ENCODE assay signal across 8 cellular contexts in the genomic region with DNA sequence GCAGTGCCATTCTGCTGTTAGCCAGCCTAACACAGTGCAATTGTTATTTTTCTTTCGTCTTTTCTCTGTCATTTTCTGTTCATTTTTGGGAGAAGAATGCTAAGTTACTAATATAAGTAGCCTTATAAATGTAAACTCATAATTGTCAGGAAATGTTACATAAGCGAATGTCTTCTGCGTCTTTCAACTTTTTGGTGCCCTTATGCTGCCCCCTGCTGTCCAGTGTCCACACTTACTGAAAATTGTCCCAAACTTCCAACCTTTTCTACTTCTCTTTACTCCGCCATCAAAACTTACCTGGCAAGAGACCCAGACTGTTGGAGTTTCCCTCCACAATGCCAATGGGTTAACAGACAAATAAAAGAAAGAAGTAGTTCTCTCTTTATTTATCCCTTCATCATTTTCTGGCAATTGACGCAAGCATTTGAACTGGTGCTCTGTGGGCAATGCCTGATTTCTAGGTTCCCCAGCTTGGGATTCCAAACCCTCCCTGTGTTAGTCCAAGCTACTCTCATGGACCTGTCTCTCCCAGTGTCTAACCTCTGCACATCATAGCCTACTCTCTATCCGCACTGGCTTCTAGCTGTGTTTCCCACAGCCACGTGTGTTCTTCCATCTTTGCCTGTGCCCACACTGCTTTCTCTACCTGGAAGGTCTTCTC. TPM values are rescaled to one million over a fixed set of nuclear protein-coding genes. Genes with fewer than 3 reads are reported as not detected.
A peak's percentile ranks its signal among the peaks of the same experiment; 100 is the strongest.
DNase-seq lines count a peak whose midpoint lies in the region; ATAC-seq and TF ChIP-seq lines count a peak whose summit lies in the region.

No MANE protein-coding gene starts in this region.

- POLR2A ChIA-PET in naive thymus-derived CD8-positive, alpha-beta T cell (lab: Charles Lee) = interaction anchor here (0.5 to 1.9 kb wide), 4 partner anchors 11 to 112 kb away, joined by 3 to 8 read pairs (median 5); no protein-coding TSS in a partner anchor

- peaks cover 21% of the 10 kb centered on the region for H3K36me3 ChIP-seq in CD4-positive, CD25-positive, alpha-beta regulatory T cell (ENCODE audit: control insufficient read depth, insufficient read depth, low read length)
- no peaks in the 10 kb centered on the region for H3K36me3 ChIP-seq in H7 (replicated peaks; ENCODE audit: control insufficient read depth, insufficient read depth, low read length)
- H3K36me3 ChIP-seq in OCI-LY3 (replicated peaks; ENCODE audit: low read depth, low read length) = no peaks in the 10 kb centered on the region

- H3K4me3 Mint-ChIP-seq in CD4-positive, CD25-positive, alpha-beta regulatory T cell = peak overlapping the region; percentile 17 to 86 (median 62)
- H3K4me3 Mint-ChIP-seq in naive thymus-derived CD8-positive, alpha-beta T cell = peak overlapping the region; percentile 29 to 70 (median 60)
- no peak overlapping the region for H3K4me3 Mint-ChIP-seq in stimulated activated naive B cell treated with anti-CD40 and anti-IgM and Interleukin-4, amounts not matched to agents 10 μg/mL and 1 μg/mL and 100 μg/mL, for 72 hours

- peaks cover 37 to 83% (median 60%) of the 10 kb centered on the region in 4 donors for H3K4me1 Mint-ChIP-seq in CD4-positive, CD25-positive, alpha-beta regulatory T cell
- H3K4me1 Mint-ChIP-seq in naive thymus-derived CD8-positive, alpha-beta T cell = peaks cover 22 to 71% (median 61%) of the 10 kb centered on the region in 4 donors
- peaks cover 6 to 32% of the 10 kb centered on the region in 2 donors for H3K4me1 Mint-ChIP-seq in stimulated activated naive B cell treated with anti-CD40 and anti-IgM and Interleukin-4, amounts not matched to agents 10 μg/mL and 1 μg/mL and 100 μg/mL, for 72 hours

- H3K4me1 ChIP-seq in CD4-positive, CD25-positive, alpha-beta regulatory T cell (ENCODE audit: control insufficient read depth, insufficient read depth, low read length, poor library complexity, severe bottlenecking) = peaks cover 77% of the 10 kb centered on the region
- peaks cover 10% of the 10 kb centered on the region for H3K4me1 ChIP-seq in OCI-LY3 (ENCODE audit: low read length)

- peak overlapping the region; percentile 72 for H3K4me2 ChIP-seq in OCI-LY3 (ENCODE audit: low read length)

- H3K9me3 Mint-ChIP-seq in CD4-positive, CD25-positive, alpha-beta regulatory T cell = no peaks in the 10 kb centered on the region
- no peaks in the 10 kb centered on the region for H3K9me3 Mint-ChIP-seq in naive thymus-derived CD8-positive, alpha-beta T cell
- H3K9me3 Mint-ChIP-seq in stimulated activated naive B cell treated with anti-CD40 and anti-IgM and Interleukin-4, amounts not matched to agents 10 μg/mL and 1 μg/mL and 100 μg/mL, for 72 hours = no peaks in the 10 kb centered on the region

- H3K4me3 ChIP-seq in CD4-positive, CD25-positive, alpha-beta regulatory T cell (ENCODE audit: low read depth, low read length) = peak overlapping the region; percentile 71
- H3K4me3 ChIP-seq in H7 (ENCODE audit: insufficient read depth, low read depth, low read length) = no peak overlapping the region
- peak overlapping the region; percentile 36; the same call in 1 of the 2 replicates for H3K4me3 ChIP-seq in OCI-LY3 (ENCODE audit: low read length)

- no peak overlapping the region for H3K9ac ChIP-seq in OCI-LY3 (ENCODE audit: low read length)

- H2AFZ ChIP-seq in OCI-LY3 (ENCODE audit: low read depth, low read length) = no peak overlapping the region

- no peaks in the 10 kb centered on the region; the same call in 1 of the 2 replicates for H4K20me1 ChIP-seq in OCI-LY3 (ENCODE audit: insufficient read depth, low read length)

- H3K9me3 ChIP-seq in CD4-positive, CD25-positive, alpha-beta regulatory T cell (ENCODE audit: control insufficient read depth in 2 of 2, low read length in 2 of 2) = no peaks in the 10 kb centered on the region
- no peaks in the 10 kb centered on the region for H3K9me3 ChIP-seq in OCI-LY3 (ENCODE audit: insufficient read depth, low read length)

- ATAC-seq in CD4-positive, CD25-positive, alpha-beta regulatory T cell (ENCODE audit: low read depth in 2 of 2) = peak; percentile 62 to 70
- ATAC-seq in esophagus mucosa (peak; percentile 75), HG03342 (IDR thresholded peaks at IDR 0.05; ENCODE audit: unreplicated experiment) (no peak)
- peak; percentile 63 to 68 for ATAC-seq in naive thymus-derived CD8-positive, alpha-beta T cell
- ATAC-seq in stimulated activated naive B cell treated with anti-CD40 and anti-IgM and Interleukin-4, amounts not matched to agents 10 μg/mL and 1 μg/mL and 100 μg/mL, for 72 hours (replicated peaks) = peak; percentile 39 to 41

- DNase-seq in CD4-positive, CD25-positive, alpha-beta regulatory T cell = peak; percentile 71 to 84 (median 80)
- peak; percentile 27 for DNase-seq in H7
- peak; percentile 70 for DNase-seq in activated T-cell treated with anti-CD3 and anti-CD28 coated beads, Interleukin-2, amount 50 U/mL, for 1 hour
- peak; percentile 61 to 85 (median 72) for DNase-seq in naive thymus-derived CD8-positive, alpha-beta T cell
- peak; percentile 18 for DNase-seq in stimulated activated naive B cell treated with anti-CD40 and anti-IgM and Interleukin-4, amounts not matched to agents 10 μg/mL and 1 μg/mL and 100 μg/mL, for 72 hours

- no peaks in the 10 kb centered on the region for H3K27me3 Mint-ChIP-seq in CD4-positive, CD25-positive, alpha-beta regulatory T cell
- H3K27me3 Mint-ChIP-seq in naive thymus-derived CD8-positive, alpha-beta T cell = no peaks in the 10 kb centered on the region
- H3K27me3 Mint-ChIP-seq in stimulated activated naive B cell treated with anti-CD40 and anti-IgM and Interleukin-4, amounts not matched to agents 10 μg/mL and 1 μg/mL and 100 μg/mL, for 72 hours = no peaks in the 10 kb centered on the region

- TF ChIP-seq CTCF in OCI-LY3 (IDR thresholded peaks at IDR 0.05; ENCODE audit: low read depth, low read length) = peak; percentile 61

- H3K79me2 ChIP-seq in OCI-LY3 (ENCODE audit: low read length) = no peaks in the 10 kb centered on the region

- H3K27ac ChIP-seq in CD4-positive, CD25-positive, alpha-beta regulatory T cell (ENCODE audit: insufficient read depth, low read length, poor library complexity, severe bottlenecking) = peak overlapping the region; percentile 63
- no peak overlapping the region for H3K27ac ChIP-seq in OCI-LY3 (ENCODE audit: low read length)

- H3K36me3 Mint-ChIP-seq in CD4-positive, CD25-positive, alpha-beta regulatory T cell = peaks cover 10% of the 10 kb centered on the region
- peaks cover 0 to 31% (median 3%) of the 10 kb centered on the region in 3 donors for H3K36me3 Mint-ChIP-seq in naive thymus-derived CD8-positive, alpha-beta T cell
- H3K36me3 Mint-ChIP-seq in stimulated activated naive B cell treated with anti-CD40 and anti-IgM and Interleukin-4, amounts not matched to agents 10 μg/mL and 1 μg/mL and 100 μg/mL, for 72 hours = peaks cover 0 to 4% of the 10 kb centered on the region in 2 donors

- peak overlapping the region; percentile 6 to 90 (median 68) for H3K27ac Mint-ChIP-seq in CD4-positive, CD25-positive, alpha-beta regulatory T cell
- peak overlapping the region; percentile 46 to 83 (median 68) for H3K27ac Mint-ChIP-seq in naive thymus-derived CD8-positive, alpha-beta T cell
- no peak overlapping the region for H3K27ac Mint-ChIP-seq in stimulated activated naive B cell treated with anti-CD40 and anti-IgM and Interleukin-4, amounts not matched to agents 10 μg/mL and 1 μg/mL and 100 μg/mL, for 72 hours

- H3K27me3 ChIP-seq in CD4-positive, CD25-positive, alpha-beta regulatory T cell (ENCODE audit: control insufficient read depth, insufficient read depth, low read length) = no peaks in the 10 kb centered on the region
- no peaks in the 10 kb centered on the region for H3K27me3 ChIP-seq in H7 (ENCODE audit: control insufficient read depth, insufficient read depth, low read length)
- no peaks in the 10 kb centered on the region for H3K27me3 ChIP-seq in OCI-LY3 (ENCODE audit: low read depth, low read length)

RNA-seq across cellular contexts. Expression of a gene that starts 21.0 kb away (rescaled TPM):
- total RNA-seq in CD4-positive, CD25-positive, alpha-beta regulatory T cell = 218 TPM
- 10 to 100 TPM; 46.6 to 64.4 (median 56.8) TPM for polyA plus RNA-seq in CD4-positive, CD25-positive, alpha-beta regulatory T cell
- total RNA-seq in H7 (2014; rRNA removed; shearing (Covaris generic)) = 9.2 and 17.5 TPM in 2 replicates
- total RNA-seq in esophagus mucosa = 15.0 TPM
- total RNA-seq in naive thymus-derived CD8-positive, alpha-beta T cell = 100 to 1,000 TPM; 128 to 131 TPM
- 10 to 100 TPM; 36.9 to 48.5 (median 46.2) TPM for polyA plus RNA-seq in naive thymus-derived CD8-positive, alpha-beta T cell

Comparison
In these comparisons a context has a peak if more than half of its experiments do, and no peak if none do; other contexts are left out.
1. DNase-seq: peak in every context shown above with its lines; median percentile 80 in CD4-positive, CD25-positive, alpha-beta regulatory T cell; 72 in naive thymus-derived CD8-positive, alpha-beta T cell; 70 in activated T-cell treated with anti-CD3 and anti-CD28 coated beads, Interleukin-2, amount 50 U/mL, for 1 hour; 27 in H7; 18 in stimulated activated naive B cell treated with anti-CD40 and anti-IgM and Interleukin-4, amounts not matched to agents 10 μg/mL and 1 μg/mL and 100 μg/mL, for 72 hours.
2. H3K4me3 Mint-ChIP-seq: peak in CD4-positive, CD25-positive, alpha-beta regulatory T cell (4 of 4) and naive thymus-derived CD8-positive, alpha-beta T cell (10 of 10); none in stimulated activated naive B cell treated with anti-CD40 and anti-IgM and Interleukin-4, amounts not matched to agents 10 μg/mL and 1 μg/mL and 100 μg/mL, for 72 hours (0 of 2).